In genomic region chr4:131427000-131427399, GRCh38 we compare ENCODE assay signal across 22 cellular contexts.
DNase-seq lines count a peak whose midpoint lies in the region; ATAC-seq, FAIRE-seq and TF ChIP-seq lines count a peak whose summit lies in the region.
"Had no signal": no experiment of that assay in that cellular context is flagged by ENCODE, and none has a peak within 500 bp of the region (broad histone marks: within the 10 kb centered on the region; RNA-seq: fewer than 3 reads in every experiment).

No MANE protein-coding gene starts in this region.

- H3K9me3 Mint-ChIP-seq in stimulated activated naive CD8-positive, alpha-beta T cell treated with anti-CD3 and anti-CD28 coated beads, Interleukin-15, Interleukin-2, amounts not matched to agents 100 ng/mL and 50 ng/mL, for 24 hours = peaks cover 18% of the 10 kb centered on the region

- H3K27ac Mint-ChIP-seq in stimulated activated naive CD8-positive, alpha-beta T cell treated with anti-CD3 and anti-CD28 coated beads, Interleukin-15, Interleukin-2, amounts not matched to agents 100 ng/mL and 50 ng/mL, for 24 hours = peak overlapping the region; percentile 36
- H3K27ac Mint-ChIP-seq: activated CD4-positive, alpha-beta T cell treated with anti-CD3 and anti-CD28 coated beads for 36 hours; activated naive CD4-positive, alpha-beta T cell treated with anti-CD3 and anti-CD28 coated beads, Interleukin-2, amount 10 ng/mL, durations not matched to agents 7 days and 5 days; brain; CD8-positive, alpha-beta memory T cell; dendritic cell treated with granulocyte-macrophage colony-stimulating factor and Interleukin-4, amounts not matched to agents 40 ng/mL and 50 ng/mL, for 4 days; HFFc6; naive thymus-derived CD8-positive, alpha-beta T cell had no signal

- ATAC-seq in stimulated activated naive CD8-positive, alpha-beta T cell treated with anti-CD3 and anti-CD28 coated beads, Interleukin-15, Interleukin-2, amounts not matched to agents 100 U/mL and 50 U/mL, for 24 hours = no peak
- ATAC-seq: activated CD4-positive, alpha-beta T cell treated with anti-CD3 and anti-CD28 coated beads for 36 hours; gastroesophageal sphincter; naive thymus-derived CD8-positive, alpha-beta T cell had no signal

- H3K4me3 ChIP-seq in choroid plexus epithelial cell (ENCODE audit: low read depth, low read length) = no peak overlapping the region
- H3K4me3 ChIP-seq: gastroesophageal sphincter, lung, uterus had no signal

- H3K4me1 Mint-ChIP-seq in stimulated activated naive CD8-positive, alpha-beta T cell treated with anti-CD3 and anti-CD28 coated beads, Interleukin-15, Interleukin-2, amounts not matched to agents 100 ng/mL and 50 ng/mL, for 24 hours (ENCODE audit: low read depth) = peaks cover 5% of the 10 kb centered on the region
- H3K4me1 Mint-ChIP-seq: activated naive CD4-positive, alpha-beta T cell treated with anti-CD3 and anti-CD28 coated beads, Interleukin-2, amount 10 ng/mL, durations not matched to agents 7 days and 5 days; brain; CD8-positive, alpha-beta memory T cell had no signal

- no peaks in the 10 kb centered on the region for H3K27me3 Mint-ChIP-seq in stimulated activated naive CD8-positive, alpha-beta T cell treated with anti-CD3 and anti-CD28 coated beads, Interleukin-15, Interleukin-2, amounts not matched to agents 100 ng/mL and 50 ng/mL, for 24 hours
- H3K27me3 Mint-ChIP-seq: activated CD4-positive, alpha-beta T cell treated with anti-CD3 and anti-CD28 coated beads for 36 hours; activated naive CD4-positive, alpha-beta T cell treated with anti-CD3 and anti-CD28 coated beads, Interleukin-2, amount 10 ng/mL, durations not matched to agents 7 days and 5 days; brain; CD8-positive, alpha-beta memory T cell; dendritic cell treated with granulocyte-macrophage colony-stimulating factor and Interleukin-4, amounts not matched to agents 40 ng/mL and 50 ng/mL, for 4 days; naive thymus-derived CD8-positive, alpha-beta T cell had no signal

- H3K36me3 Mint-ChIP-seq in stimulated activated naive CD8-positive, alpha-beta T cell treated with anti-CD3 and anti-CD28 coated beads, Interleukin-15, Interleukin-2, amounts not matched to agents 100 ng/mL and 50 ng/mL, for 24 hours (ENCODE audit: low read depth) = no peaks in the 10 kb centered on the region
- H3K36me3 Mint-ChIP-seq: activated naive CD4-positive, alpha-beta T cell treated with anti-CD3 and anti-CD28 coated beads, Interleukin-2, amount 10 ng/mL, durations not matched to agents 7 days and 5 days; brain; CD8-positive, alpha-beta memory T cell; naive thymus-derived CD8-positive, alpha-beta T cell had no signal

- TF ChIP-seq CTCF in choroid plexus epithelial cell (conservative IDR thresholded peaks at IDR 0.05; ENCODE audit: low read depth, low read length) = no peak

- no peak for TF ChIP-seq POLR2A in H54 (IDR thresholded peaks at IDR 0.05; ENCODE audit: low read depth, low read length)

- H3K4me3 Mint-ChIP-seq in stimulated activated naive CD8-positive, alpha-beta T cell treated with anti-CD3 and anti-CD28 coated beads, Interleukin-15, Interleukin-2, amounts not matched to agents 100 ng/mL and 50 ng/mL, for 24 hours = no peak overlapping the region
- H3K4me3 Mint-ChIP-seq: activated CD4-positive, alpha-beta T cell treated with anti-CD3 and anti-CD28 coated beads for 36 hours; activated naive CD4-positive, alpha-beta T cell treated with anti-CD3 and anti-CD28 coated beads, Interleukin-2, amount 10 ng/mL, durations not matched to agents 7 days and 5 days; brain; CD8-positive, alpha-beta memory T cell; dendritic cell treated with granulocyte-macrophage colony-stimulating factor and Interleukin-4, amounts not matched to agents 40 ng/mL and 50 ng/mL, for 4 days; HFFc6; naive thymus-derived CD8-positive, alpha-beta T cell had no signal

- no peak for DNase-seq in stimulated activated naive CD8-positive, alpha-beta T cell treated with anti-CD3 and anti-CD28 coated beads, Interleukin-15, Interleukin-2, amounts not matched to agents 100 U/mL and 50 U/mL, for 24 hours
- DNase-seq in HT1080 (ENCODE audit: low read depth) = peak; percentile 21
- peak; percentile 0 for DNase-seq in choroid plexus epithelial cell (ENCODE audit: low read depth)
- DNase-seq in NOMO-1 (lab: John Stamatoyannopoulos, UW; ENCODE audit: unreplicated experiment in 2 of 2) = no peak
- no peak for DNase-seq in H54 (ENCODE audit: insufficient read length, low spot score)
- no peak for DNase-seq in activated naive CD4-positive, alpha-beta T cell treated with Interleukin-2 at 50 U/mL for 16 hours
- DNase-seq in AG08395 (ENCODE audit: low spot score) = no peak
- DNase-seq: activated CD4-positive, alpha-beta T cell treated with anti-CD3 and anti-CD28 coated beads for 36 hours; activated naive CD4-positive, alpha-beta T cell treated with anti-CD3 and anti-CD28 coated beads, Interleukin-2, amount 10 ng/mL, durations not matched to agents 7 days and 5 days; CD8-positive, alpha-beta memory T cell; HFFc6; naive thymus-derived CD8-positive, alpha-beta T cell; NCI-H1105 treated with DMSO at 0.1 percent for 48 hours; NCI-H226; stimulated activated naive CD4-positive, alpha-beta T cell; T1000; uterus had no signal

- no peak for FAIRE-seq in H54 (lab: Jason Lieb, UNC)

Comparison
In these comparisons a context has a peak if more than half of its experiments do, and no peak if none do; other contexts are left out.
1. DNase-seq: peak in HT1080 (single experiment) and choroid plexus epithelial cell (single experiment); none in stimulated activated naive CD8-positive, alpha-beta T cell treated with anti-CD3 and anti-CD28 coated beads, Interleukin-15, Interleukin-2, amounts not matched to agents 100 U/mL and 50 U/mL, for 24 hours (single experiment), NOMO-1 (0 of 2), H54 (single experiment), activated naive CD4-positive, alpha-beta T cell treated with Interleukin-2 at 50 U/mL for 16 hours (single experiment) and AG08395 (single experiment).